ENCODE assay signal across 1 cellular context in the genomic region with DNA sequence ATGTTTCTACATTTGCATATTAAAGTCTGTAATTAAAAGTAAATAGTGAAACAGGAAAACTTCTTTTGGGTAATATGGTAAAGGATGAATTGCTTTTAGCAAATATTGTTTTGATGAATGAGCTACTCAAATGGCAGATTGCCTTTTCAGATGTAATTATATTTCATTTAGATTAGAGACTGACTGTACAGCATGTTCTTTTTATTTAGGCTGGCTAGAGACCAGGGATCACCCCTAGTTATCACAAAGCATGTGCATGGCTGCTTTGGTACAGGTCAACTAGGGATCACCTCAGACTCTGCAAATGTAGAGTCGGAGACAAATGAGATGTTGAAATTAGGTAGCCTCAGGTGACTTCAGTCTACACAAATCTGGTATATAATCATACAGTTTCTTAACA.
TF ChIP-seq lines count a peak whose summit lies in the region.

No MANE protein-coding gene starts in this region.

TF ChIP-seq in SK-N-SH, 30 proteins besides CTCF, POLR2A, EP300 and RAD21 (continued from another document):
- TF ChIP-seq, protein P1, sequence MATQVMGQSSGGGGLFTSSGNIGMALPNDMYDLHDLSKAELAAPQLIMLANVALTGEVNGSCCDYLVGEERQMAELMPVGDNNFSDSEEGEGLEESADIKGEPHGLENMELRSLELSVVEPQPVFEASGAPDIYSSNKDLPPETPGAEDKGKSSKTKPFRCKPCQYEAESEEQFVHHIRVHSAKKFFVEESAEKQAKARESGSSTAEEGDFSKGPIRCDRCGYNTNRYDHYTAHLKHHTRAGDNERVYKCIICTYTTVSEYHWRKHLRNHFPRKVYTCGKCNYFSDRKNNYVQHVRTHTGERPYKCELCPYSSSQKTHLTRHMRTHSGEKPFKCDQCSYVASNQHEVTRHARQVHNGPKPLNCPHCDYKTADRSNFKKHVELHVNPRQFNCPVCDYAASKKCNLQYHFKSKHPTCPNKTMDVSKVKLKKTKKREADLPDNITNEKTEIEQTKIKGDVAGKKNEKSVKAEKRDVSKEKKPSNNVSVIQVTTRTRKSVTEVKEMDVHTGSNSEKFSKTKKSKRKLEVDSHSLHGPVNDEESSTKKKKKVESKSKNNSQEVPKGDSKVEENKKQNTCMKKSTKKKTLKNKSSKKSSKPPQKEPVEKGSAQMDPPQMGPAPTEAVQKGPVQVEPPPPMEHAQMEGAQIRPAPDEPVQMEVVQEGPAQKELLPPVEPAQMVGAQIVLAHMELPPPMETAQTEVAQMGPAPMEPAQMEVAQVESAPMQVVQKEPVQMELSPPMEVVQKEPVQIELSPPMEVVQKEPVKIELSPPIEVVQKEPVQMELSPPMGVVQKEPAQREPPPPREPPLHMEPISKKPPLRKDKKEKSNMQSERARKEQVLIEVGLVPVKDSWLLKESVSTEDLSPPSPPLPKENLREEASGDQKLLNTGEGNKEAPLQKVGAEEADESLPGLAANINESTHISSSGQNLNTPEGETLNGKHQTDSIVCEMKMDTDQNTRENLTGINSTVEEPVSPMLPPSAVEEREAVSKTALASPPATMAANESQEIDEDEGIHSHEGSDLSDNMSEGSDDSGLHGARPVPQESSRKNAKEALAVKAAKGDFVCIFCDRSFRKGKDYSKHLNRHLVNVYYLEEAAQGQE (IDR thresholded peaks at IDR 0.05; ENCODE audit: low read depth, low read length) = no peak
- TF ChIP-seq, protein P2, sequence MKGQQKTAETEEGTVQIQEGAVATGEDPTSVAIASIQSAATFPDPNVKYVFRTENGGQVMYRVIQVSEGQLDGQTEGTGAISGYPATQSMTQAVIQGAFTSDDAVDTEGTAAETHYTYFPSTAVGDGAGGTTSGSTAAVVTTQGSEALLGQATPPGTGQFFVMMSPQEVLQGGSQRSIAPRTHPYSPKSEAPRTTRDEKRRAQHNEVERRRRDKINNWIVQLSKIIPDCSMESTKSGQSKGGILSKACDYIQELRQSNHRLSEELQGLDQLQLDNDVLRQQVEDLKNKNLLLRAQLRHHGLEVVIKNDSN (IDR thresholded peaks at IDR 0.05; ENCODE audit: borderline replicate concordance, low read depth) = no peak
